In the genomic region with DNA sequence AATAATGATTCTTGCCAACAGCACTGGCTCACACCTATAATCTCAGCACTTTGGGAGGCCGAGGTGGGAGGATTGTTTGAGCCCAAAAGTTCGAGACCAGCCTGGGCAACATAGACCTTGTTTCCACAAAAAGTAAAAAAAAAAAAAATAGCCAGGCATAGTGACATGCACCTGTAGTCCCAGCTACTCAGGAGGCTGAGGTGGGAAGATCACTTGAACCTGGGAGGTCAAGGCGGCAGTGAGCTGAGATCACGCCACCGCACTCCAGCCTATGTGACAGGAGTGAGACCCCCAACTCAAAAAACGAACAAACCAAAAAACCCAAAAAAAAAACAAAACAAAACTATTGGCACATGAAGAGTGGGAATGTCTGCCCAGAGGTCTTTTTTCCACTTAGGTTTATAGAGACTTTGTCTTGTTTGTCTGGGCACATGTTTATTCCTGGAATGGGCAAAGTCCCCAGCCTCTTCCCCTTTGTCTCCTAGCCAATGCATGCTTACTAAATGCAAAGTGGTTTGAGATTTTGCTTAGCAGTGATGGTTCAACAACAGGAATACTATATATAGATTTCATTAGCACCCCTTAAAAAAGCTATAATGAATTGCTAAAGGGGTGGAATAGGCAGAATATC, we compare ENCODE assay signal across 21 cellular contexts. TPM values are rescaled to one million over a fixed set of nuclear protein-coding genes. Genes with fewer than 3 reads are reported as not detected.
DNase-seq lines count a peak whose midpoint lies in the region; ATAC-seq and TF ChIP-seq lines count a peak whose summit lies in the region.
"Had no signal": no experiment of that assay in that cellular context is flagged by ENCODE, and none has a peak within 500 bp of the region (broad histone marks: within the 10 kb centered on the region; RNA-seq: fewer than 3 reads in every experiment).

No MANE protein-coding gene starts in this region.

- ATAC-seq in left ventricle myocardium superior (peak; percentile 29), aorta (ENCODE audit: low FRiP score) (peak; percentile 14), HG03521 (IDR thresholded peaks at IDR 0.05; ENCODE audit: unreplicated experiment) (no peak)
- ATAC-seq: activated CD8-positive, alpha-beta memory T cell treated with anti-CD3 and anti-CD28 coated beads, Interleukin-2, amount 10 ng/mL, durations not matched to agents 7 days and 5 days; naive thymus-derived CD4-positive, alpha-beta T cell had no signal

- H3K9me3 ChIP-seq in left ventricle myocardium inferior (replicated peaks) (no peaks in the 10 kb centered on the region), aorta (ENCODE audit: control insufficient read depth, low read length) (no peaks in the 10 kb centered on the region)
- H3K9me3 ChIP-seq: esophagus muscularis mucosa, ovary had no signal

- DNase-seq in left ventricle myocardium inferior (no peak), cardiac septum (ENCODE audit: low spot score) (no peak), left ventricle myocardium superior (no peak), pons (ENCODE audit: low spot score) (peak; percentile 54), aorta (no peak), NCI-H2227 treated with DMSO at 0.1 percent for 48 hours (lab: John Stamatoyannopoulos, UW) (no peak), HCEC 1CT (no peak)
- DNase-seq: activated CD4-positive, alpha-beta T cell treated with anti-CD3 and anti-CD28 coated beads for 4 hours; activated CD8-positive, alpha-beta memory T cell treated with anti-CD3 and anti-CD28 coated beads, Interleukin-2, amount 10 ng/mL, durations not matched to agents 7 days and 5 days; DMS53; effector CD4-positive, alpha-beta T cell; H7; MG63; naive thymus-derived CD4-positive, alpha-beta T cell; NCI-H146; ovary; stimulated activated CD8-positive, alpha-beta memory T cell treated with anti-CD3 and anti-CD28 coated beads, Interleukin-4, amount 100 ng/mL, for 48 hours; SW 1271 had no signal

- H3K4me3 ChIP-seq in left ventricle myocardium inferior (no peak overlapping the region), aorta (ENCODE audit: low read length in 2 of 2) (no peak overlapping the region)
- H3K4me3 ChIP-seq: esophagus muscularis mucosa, lung, MG63, ovary had no signal

- H3K36me3 ChIP-seq in left ventricle myocardium inferior (peaks cover 93% of the 10 kb centered on the region), aorta (ENCODE audit: control insufficient read depth in 1 of 2, insufficient read depth in 2 of 2, low read length in 1 of 2) (peaks cover 2% of the 10 kb centered on the region in 2 donors)
- H3K36me3 ChIP-seq: ovary had no signal

- H3K27me3 ChIP-seq in left ventricle myocardium inferior (ENCODE audit: low read depth) (no peaks in the 10 kb centered on the region), aorta (ENCODE audit: control insufficient read depth in 1 of 2, insufficient read depth in 2 of 2, low read length in 1 of 2) (no peaks in the 10 kb centered on the region)
- H3K27me3 ChIP-seq: esophagus muscularis mucosa, MG63, ovary had no signal

- intact Hi-C loops in left ventricle myocardium inferior (cut with micrococcal nuclease) (no loop called here), cardiac septum (cut with DNase I) (no loop called here), left ventricle myocardium superior (cut with micrococcal nuclease) (no loop called here), aorta (cut with DNase I) (no loop called here)

- no peak for TF ChIP-seq CTCF in left ventricle myocardium inferior (IDR thresholded peaks at IDR 0.05; ENCODE audit: borderline replicate concordance)

- H3K27ac ChIP-seq in left ventricle myocardium inferior (replicated peaks) (peak overlapping the region; percentile 67), aorta (ENCODE audit: low read depth in 1 of 2, low read length in 2 of 2) (peak overlapping the region in 1 of 2 donors; percentile 53)
- H3K27ac ChIP-seq: ovary had no signal

- WGBS in aorta, 2 donors, result 16 to 21% methylated on average over 6 of the region's 6 CpGs

- H3K4me1 ChIP-seq in left ventricle myocardium inferior, result peaks cover 37% of the 10 kb centered on the region
- peaks cover 2 to 4% of the 10 kb centered on the region in 2 donors for H3K4me1 ChIP-seq in aorta (ENCODE audit: control insufficient read depth in 1 of 2, insufficient read depth in 2 of 2, low read length in 2 of 2)

RNA-seq across cellular contexts. Expression of gene NMT1, which starts 25.9 kb away (rescaled TPM):
- total RNA-seq in left ventricle myocardium inferior (86.0 TPM), cardiac septum (74.8 TPM), left ventricle myocardium superior (114 TPM), aorta (100 to 1,000 TPM; 103 to 104 TPM)
- 100 to 1,000 TPM in 1 of 2 donors, 10 to 100 TPM in 1; 33.8 to 124 TPM for polyA plus RNA-seq in aorta

RNA-seq across cellular contexts. Expression of gene DCAKD, which starts 35.5 kb away (rescaled TPM):
- total RNA-seq in left ventricle myocardium inferior (25.9 TPM), cardiac septum (32.1 TPM), left ventricle myocardium superior (25.6 TPM), aorta (10 to 100 TPM; 22.7 to 33.1 TPM)
- polyA plus RNA-seq in aorta, result 10 to 100 TPM; 14.5 to 20.1 TPM

RNA-seq across cellular contexts. Expression of gene PLCD3, which starts 45.3 kb away (rescaled TPM):
- total RNA-seq in left ventricle myocardium inferior, result 146 TPM
- 87.6 TPM for total RNA-seq in cardiac septum
- 281 TPM for total RNA-seq in left ventricle myocardium superior
- 10 to 100 TPM; 94.6 to 97.4 TPM for total RNA-seq in aorta
- polyA plus RNA-seq in aorta, result 10 to 100 TPM; 22.8 to 93.8 TPM

RNA-seq across cellular contexts. Expression of gene ACBD4, which starts 48.5 kb away (rescaled TPM):
- total RNA-seq in left ventricle myocardium inferior, result 6.4 TPM
- total RNA-seq in cardiac septum, result 6.4 TPM
- 7.7 TPM for total RNA-seq in left ventricle myocardium superior
- total RNA-seq in aorta, result 10 to 100 TPM; 16.1 to 23.4 TPM
- 10 to 100 TPM; 68.6 to 69.7 TPM for polyA plus RNA-seq in aorta
